8 cellular contexts compared by ENCODE assay signal in the genomic region with DNA sequence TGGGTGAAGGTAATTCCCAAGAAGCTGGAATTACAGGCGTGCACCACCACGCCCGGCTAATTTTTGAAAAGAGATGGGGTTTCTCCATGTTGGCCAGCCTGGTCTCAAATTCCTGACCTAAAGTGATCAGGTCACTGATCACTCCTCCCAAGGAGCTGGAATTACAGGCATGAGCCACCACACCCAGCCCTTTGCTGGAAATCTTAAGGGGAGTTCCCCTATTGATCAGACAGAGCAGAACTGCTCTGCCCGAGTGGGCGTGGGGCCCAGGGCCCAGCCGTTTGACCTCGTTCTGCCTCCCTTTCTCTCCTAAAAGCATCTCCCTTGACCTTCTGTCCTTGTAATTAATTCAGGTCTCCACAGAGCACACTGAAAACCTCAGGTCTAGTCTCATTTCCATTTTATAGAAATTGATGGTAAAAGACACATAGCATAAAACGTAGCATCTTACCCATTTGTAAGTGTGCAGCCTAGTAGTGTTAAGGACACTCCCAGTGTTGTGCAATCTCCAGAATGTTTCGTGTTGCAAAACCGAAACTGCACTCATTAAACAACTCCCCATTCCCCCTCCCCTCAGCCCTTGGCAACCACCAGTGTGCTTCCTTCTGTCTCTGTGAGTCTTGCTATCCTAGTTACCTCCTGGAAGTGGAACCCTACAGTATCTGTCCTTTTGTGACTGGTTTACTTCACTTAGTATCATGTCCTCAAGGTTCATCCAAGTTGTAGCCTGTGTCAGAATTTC.
DNase-seq lines count a peak whose midpoint lies in the region; ATAC-seq and TF ChIP-seq lines count a peak whose summit lies in the region.

No MANE protein-coding gene starts in this region.

- H3K27ac Mint-ChIP-seq in activated T-cell treated with anti-CD3 and anti-CD28 coated beads, Interleukin-2, amount 50 U/mL, for 24 hours: peak overlapping the region; percentile 61

- H3K4me3 Mint-ChIP-seq in activated T-cell treated with anti-CD3 and anti-CD28 coated beads, Interleukin-2, amount 50 U/mL, for 24 hours: peak overlapping the region; percentile 18

- H3K36me3 Mint-ChIP-seq in activated T-cell treated with anti-CD3 and anti-CD28 coated beads, Interleukin-2, amount 50 U/mL, for 24 hours (ENCODE audit: low read depth): no peaks in the 10 kb centered on the region

- peak overlapping the region; percentile 11 to 33 (median 22) for H3K4me3 ChIP-seq in esophagus muscularis mucosa

- TF ChIP-seq EP300 in esophagus muscularis mucosa (IDR thresholded peaks at IDR 0.05): no peak

- no peaks in the 10 kb centered on the region for H3K27me3 ChIP-seq in esophagus muscularis mucosa

- no peak for ATAC-seq in GM19351 (IDR thresholded peaks at IDR 0.05; ENCODE audit: unreplicated experiment)

- H3K4me1 Mint-ChIP-seq in activated T-cell treated with anti-CD3 and anti-CD28 coated beads, Interleukin-2, amount 50 U/mL, for 24 hours (ENCODE audit: low read depth): peaks cover 56% of the 10 kb centered on the region

- peak overlapping the region; percentile 58 to 62 (median 62) for H3K27ac ChIP-seq in esophagus muscularis mucosa (replicated peaks in 1 of 4)

- no peak for DNase-seq in activated T-cell treated with anti-CD3 and anti-CD28 coated beads, Interleukin-2, amount 50 U/mL, for 24 hours
- DNase-seq in activated T-cell treated with anti-CD3 and anti-CD28 coated beads, Interleukin-2, amount 50 U/mL, for 1 hour: no peak
- peak; percentile 93 for DNase-seq in KBM-7
- DNase-seq in T-helper 22 cell (ENCODE audit: low read depth): peak; percentile 11
- peak; percentile 97 for DNase-seq in esophagus muscularis mucosa (ENCODE audit: extremely low spot score)
- DNase-seq in occipital lobe (lab: John Stamatoyannopoulos, UW): peak; percentile 21
- no peak for DNase-seq in iPS-NIHi7 (ENCODE audit: extremely low spot score)

- 34% methylated on average over 10 of the region's 10 CpGs for WGBS in esophagus muscularis mucosa

- no peaks in the 10 kb centered on the region for H3K36me3 ChIP-seq in esophagus muscularis mucosa

- intact Hi-C loops in esophagus muscularis mucosa (cut with DNase I): loop anchor here (5.0 to 10.0 kb wide), 2 partner anchors 91 to 638 kb away; partner anchors contain the start of gene SLCO3A1

- H3K4me1 ChIP-seq in esophagus muscularis mucosa: peaks cover 69 to 76% (median 72%) of the 10 kb centered on the region in 4 donors

- no peak for TF ChIP-seq POLR2A in esophagus muscularis mucosa (IDR thresholded peaks at IDR 0.05; ENCODE audit: low read depth)

- no peaks in the 10 kb centered on the region for H3K9me3 Mint-ChIP-seq in activated T-cell treated with anti-CD3 and anti-CD28 coated beads, Interleukin-2, amount 50 U/mL, for 24 hours

- no peaks in the 10 kb centered on the region for H3K9me3 ChIP-seq in esophagus muscularis mucosa

- TF ChIP-seq CTCF in esophagus muscularis mucosa (IDR thresholded peaks at IDR 0.05): no peak

- H3K27me3 Mint-ChIP-seq in activated T-cell treated with anti-CD3 and anti-CD28 coated beads, Interleukin-2, amount 50 U/mL, for 24 hours: no peaks in the 10 kb centered on the region

- in situ Hi-C loops in KBM-7 (cut with MboI; ENCODE audit: low pct_unique_long_range_greater_than_20kb, low sequenced_read_pairs): no loop called here

Comparison
In these comparisons a context has a peak if more than half of its experiments do, and no peak if none do; other contexts are left out.
1. DNase-seq: peak in KBM-7 (single experiment), T-helper 22 cell (single experiment), esophagus muscularis mucosa (single experiment) and occipital lobe (single experiment); none in activated T-cell treated with anti-CD3 and anti-CD28 coated beads, Interleukin-2, amount 50 U/mL, for 24 hours (single experiment), activated T-cell treated with anti-CD3 and anti-CD28 coated beads, Interleukin-2, amount 50 U/mL, for 1 hour (single experiment) and iPS-NIHi7 (single experiment).